In the genomic region with DNA sequence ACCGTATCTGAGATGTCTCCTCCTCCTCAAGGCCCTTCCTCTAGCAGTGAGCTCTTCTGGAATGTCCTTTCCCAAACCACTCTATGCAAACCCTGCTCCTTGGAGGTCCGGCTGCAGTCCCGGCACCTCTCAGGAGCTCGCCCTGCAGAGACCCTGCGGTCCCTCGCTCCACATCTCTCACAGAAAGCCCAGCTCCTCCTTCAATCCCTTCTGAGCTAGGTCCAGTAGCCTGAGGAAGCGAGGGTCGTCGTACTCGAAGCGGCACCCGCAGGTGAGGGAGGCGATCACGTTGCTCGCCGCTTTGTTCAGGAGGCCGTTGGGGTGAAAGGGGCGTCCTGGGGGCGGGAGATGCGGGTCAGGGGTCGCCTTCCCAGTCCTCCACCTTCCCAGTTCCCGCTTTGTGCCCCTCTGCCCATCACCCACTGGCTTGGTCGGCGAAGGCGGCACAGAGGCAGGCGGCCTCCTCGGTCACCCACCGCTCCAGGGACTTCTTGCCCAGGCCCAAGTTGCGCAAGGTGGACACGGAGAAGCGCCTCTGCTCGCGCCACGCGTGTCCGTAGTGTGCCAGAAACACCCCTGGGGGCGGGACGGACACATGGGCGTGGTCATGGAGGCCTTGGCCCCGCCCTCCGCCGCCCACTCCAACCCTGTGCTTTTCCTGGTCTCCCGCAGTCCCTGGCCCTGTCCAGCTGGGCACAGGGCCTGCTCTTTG, we compare ENCODE assay signal across 1 cellular context.
A peak's percentile ranks its signal among the peaks of the same experiment; 100 is the strongest.
TF ChIP-seq lines count a peak whose summit lies in the region.

No MANE protein-coding gene starts in this region.

TF ChIP-seq in IMR-90, 13 proteins besides CTCF, POLR2A, EP300 and RAD21:
- TF ChIP-seq MAFK (IDR thresholded peaks at IDR 0.05; ENCODE audit: low read depth, low read length) (no peak), CEBPB (IDR thresholded peaks at IDR 0.05; ENCODE audit: low read depth, low read length) (0 out of 2 replicates have a peak, but pooled peaks have one; percentile 31)
